In the genomic region with DNA sequence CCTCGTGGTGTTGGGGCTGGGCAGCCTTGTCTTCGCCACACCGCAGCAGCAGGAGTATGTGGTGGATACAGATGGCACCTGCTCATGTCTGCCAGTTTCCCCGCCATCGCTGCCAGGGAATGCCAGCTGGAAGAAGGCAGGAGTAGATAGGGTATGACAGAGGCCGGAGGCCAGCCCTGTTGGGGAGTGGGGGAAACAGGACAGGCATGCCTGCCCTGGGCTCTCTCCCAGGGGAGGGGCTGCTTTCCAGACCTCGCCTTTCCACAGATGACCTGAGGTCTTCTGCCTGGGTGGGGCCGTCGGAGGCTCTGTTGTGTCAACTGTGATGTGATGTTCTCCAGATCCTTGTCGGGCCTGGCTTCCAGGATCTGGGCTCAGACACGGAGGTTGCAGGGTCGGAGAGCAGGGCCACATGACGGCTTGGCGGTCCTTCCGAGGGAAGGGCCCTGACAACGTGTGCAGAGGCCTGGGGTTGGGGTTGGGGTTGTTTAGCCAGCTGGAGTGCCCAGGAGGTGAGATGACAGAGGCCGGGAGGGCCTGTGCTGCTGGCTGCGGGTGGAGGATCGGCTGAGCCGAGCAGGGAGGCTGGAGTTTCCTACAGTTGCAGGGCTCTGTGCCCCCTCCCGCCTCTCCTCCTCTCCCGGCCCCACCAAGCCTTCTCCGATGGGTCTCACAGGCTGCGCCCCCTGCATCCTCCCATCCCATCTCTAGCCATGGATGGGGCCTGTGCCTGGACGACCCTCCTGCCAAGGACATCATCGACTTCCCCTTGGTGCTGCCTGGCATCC, we compare ENCODE assay signal across 17 cellular contexts.
DNase-seq lines count a peak whose midpoint lies in the region; ATAC-seq and TF ChIP-seq lines count a peak whose summit lies in the region.
"Had no signal": no experiment of that assay in that cellular context is flagged by ENCODE, and none has a peak within 500 bp of the region (broad histone marks: within the 10 kb centered on the region; RNA-seq: fewer than 3 reads in every experiment).

No MANE protein-coding gene starts in this region.

- no peaks in the 10 kb centered on the region for H3K27me3 ChIP-seq in left ventricle myocardium inferior (ENCODE audit: low read depth)
- no peaks in the 10 kb centered on the region for H3K27me3 ChIP-seq in psoas muscle (ENCODE audit: insufficient read depth in 3 of 3, low read length in 2 of 3)
- H3K27me3 ChIP-seq in A673 (replicated peaks; ENCODE audit: insufficient read depth, low read depth, low read length, poor library complexity) = no peaks in the 10 kb centered on the region

- in situ Hi-C loops in G401 (cut with HindIII; ENCODE audit: low sequenced_read_pairs) = no loop called here

- peak overlapping the region; percentile 76 for H3K27ac ChIP-seq in left ventricle myocardium inferior (replicated peaks)
- peak overlapping the region; percentile 10 for H3K27ac ChIP-seq in psoas muscle
- H3K27ac ChIP-seq in A673 (ENCODE audit: low read depth, low read length, poor library complexity, severe bottlenecking) = no peak overlapping the region

- BruUV-seq in A673 (replicated peaks; lab: Mats Ljungman, UMichigan) = no TSS peak

- H3K4me3 ChIP-seq in left ventricle myocardium inferior (no peak overlapping the region), psoas muscle (no peak overlapping the region), A673 (ENCODE audit: low read depth, low read length, poor library complexity, severe bottlenecking) (no peak overlapping the region)

- ATAC-seq in psoas muscle (peak in 1 of 4 donors; percentile 21), GM21447 (IDR thresholded peaks at IDR 0.05; ENCODE audit: unreplicated experiment) (no peak)
- ATAC-seq: effector memory CD8-positive, alpha-beta T cell; natural killer cell treated with Interleukin-12 subunit alpha and Interleukin-12 subunit beta and Interleukin-15 and Interleukin-18, amount 100 ng/mL, for 72 hours had no signal

- H3K4me1 ChIP-seq in left ventricle myocardium inferior (peaks cover 34% of the 10 kb centered on the region), psoas muscle (peaks cover 9% of the 10 kb centered on the region), A673 (ENCODE audit: insufficient read depth, low read length, poor library complexity, severe bottlenecking) (no peaks in the 10 kb centered on the region)

- H3K9me3 ChIP-seq in left ventricle myocardium inferior (replicated peaks) = no peaks in the 10 kb centered on the region
- H3K9me3 ChIP-seq in psoas muscle = no peaks in the 10 kb centered on the region
- H3K9me3 ChIP-seq in A673 (ENCODE audit: low read depth, low read length, poor library complexity, severe bottlenecking) = no peaks in the 10 kb centered on the region

- no peak for TF ChIP-seq CTCF in left ventricle myocardium inferior (IDR thresholded peaks at IDR 0.05; ENCODE audit: borderline replicate concordance)
- TF ChIP-seq CTCF in psoas muscle (IDR thresholded peaks at IDR 0.05) = no peak
- no peak for TF ChIP-seq CTCF in A673 (conservative IDR thresholded peaks at IDR 0.05; ENCODE audit: low read depth, low read length)

- 61 to 63% (median 62%) methylated on average over 21 to 26 of the region's 26 CpGs for WGBS in psoas muscle, 3 donors

- POLR2A ChIA-PET in A673 (lab: Charles Lee; ENCODE audit: low non-redundant PET) = no interaction called here

- DNase-seq in G401 (ENCODE audit: low spot score) = peak; percentile 65
- peak; percentile 92 for DNase-seq in SK-N-DZ (ENCODE audit: low spot score)
- DNase-seq in left ventricle myocardium inferior = peak; percentile 64
- no peak for DNase-seq in psoas muscle
- DNase-seq in DMS53 (lab: John Stamatoyannopoulos, UW) = no peak
- no peak for DNase-seq in A673 (ENCODE audit: low spot score)
- DNase-seq: activated CD4-positive, alpha-beta T cell treated with anti-CD3 and anti-CD28 coated beads, Interleukin-2, amount 10 ng/mL, durations not matched to agents 24 days and 14 days; CD8-positive, alpha-beta memory T cell; cerebellar nuclear complex; DND-41; effector memory CD8-positive, alpha-beta T cell; mesendoderm; NCI-H2081 treated with DMSO at 0.1 percent for 48 hours; small intestine; stimulated activated CD4-positive, alpha-beta T cell treated with anti-CD3 and anti-CD28 coated beads, Interleukin-4, amount 100 ng/mL, for 1 hour had no signal

- intact Hi-C loops in left ventricle myocardium inferior (cut with micrococcal nuclease) = no loop called here
- intact Hi-C loops in psoas muscle (cut with DNase I) = no loop called here
- intact Hi-C loops in A673 (cut with micrococcal nuclease; ENCODE audit: unreplicated experiment) = no loop called here

- H3K36me3 ChIP-seq in left ventricle myocardium inferior (no peaks in the 10 kb centered on the region), psoas muscle (ENCODE audit: insufficient read depth in 1 of 2, low read depth in 1 of 2) (no peaks in the 10 kb centered on the region), A673 (ENCODE audit: insufficient read depth, low read length, poor library complexity, severe bottlenecking) (no peaks in the 10 kb centered on the region)

- CTCF ChIA-PET in A673 (lab: Charles Lee) = no interaction called here

Comparison
In these comparisons a context has a peak if more than half of its experiments do, and no peak if none do; other contexts are left out.
1. DNase-seq: peak in G401 (single experiment), SK-N-DZ (single experiment) and left ventricle myocardium inferior (single experiment); none in psoas muscle (0 of 2), DMS53 (single experiment) and A673 (single experiment).